In genomic region chr1:1420654-1421134, GRCh38 we compare ENCODE assay signal across 15 cellular contexts. TPM values are rescaled to one million over a fixed set of nuclear protein-coding genes. Genes with fewer than 3 reads are reported as not detected.
DNase-seq lines count a peak whose midpoint lies in the region; ATAC-seq, FAIRE-seq and TF ChIP-seq lines count a peak whose summit lies in the region.
"Had no signal": no experiment of that assay in that cellular context is flagged by ENCODE, and none has a peak within 500 bp of the region (broad histone marks: within the 10 kb centered on the region; RNA-seq: fewer than 3 reads in every experiment).

No MANE protein-coding gene starts in this region.

- DNase-seq in DMS53 (lab: John Stamatoyannopoulos, UW): peak; percentile 69
- no peak for DNase-seq in DMS53 treated with DMSO at 0.1 percent for 48 hours (lab: John Stamatoyannopoulos, UW; ENCODE audit: unreplicated experiment)
- no peak for DNase-seq in WERI-Rb-1
- DNase-seq in keratinocyte (ENCODE audit: low read depth, low spot score): no peak
- no peak for DNase-seq in stimulated activated naive B cell treated with anti-CD40 and anti-IgM and Interleukin-4, amounts not matched to agents 10 μg/mL and 1 μg/mL and 100 μg/mL, for 72 hours
- no peak for DNase-seq in DMS153 treated with DMSO at 0.1 percent for 48 hours (lab: John Stamatoyannopoulos, UW; ENCODE audit: unreplicated experiment)
- DNase-seq in NCI-H2107 (lab: John Stamatoyannopoulos, UW): no peak
- DNase-seq in NCI-H2227 treated with DMSO at 0.1 percent for 48 hours (lab: John Stamatoyannopoulos, UW): no peak
- DNase-seq: activated CD4-positive, alpha-beta T cell treated with anti-CD3 and anti-CD28 coated beads for 1 hour; NCI-H1436 treated with DMSO at 0.1 percent for 48 hours had no signal

- H3K9me3 ChIP-seq in WERI-Rb-1 (ENCODE audit: severe bottlenecking): no peaks in the 10 kb centered on the region
- no peaks in the 10 kb centered on the region for H3K9me3 ChIP-seq in keratinocyte (ENCODE audit: control insufficient read depth, low read depth, low read length)

- peak overlapping the region; percentile 70 to 78 for H3K4me3 Mint-ChIP-seq in stimulated activated naive B cell treated with anti-CD40 and anti-IgM and Interleukin-4, amounts not matched to agents 10 μg/mL and 1 μg/mL and 100 μg/mL, for 72 hours

- FAIRE-seq in keratinocyte (lab: Jason Lieb, UNC): no peak
- FAIRE-seq: G401.6 had no signal

- H3K9me1 ChIP-seq in keratinocyte (ENCODE audit: control insufficient read depth, extremely low read depth, insufficient read depth, low read length): no peaks in the 10 kb centered on the region

- no peaks in the 10 kb centered on the region for H4K20me1 ChIP-seq in keratinocyte (ENCODE audit: control insufficient read depth, extremely low read depth, insufficient read depth, low read length)

- dilution Hi-C loops in keratinocyte (cut with MboI; ENCODE audit: extremely low pct_ligation_motif_present, low sequenced_read_pairs): no loop called here

- H3K27ac ChIP-seq in WERI-Rb-1: peak overlapping the region; percentile 94
- peak overlapping the region; percentile 60 for H3K27ac ChIP-seq in keratinocyte (ENCODE audit: control insufficient read depth, insufficient read depth, low read length)
- H3K27ac ChIP-seq: 22Rv1, HL-60 had no signal

- peak overlapping the region; percentile 67 for H3K27ac Mint-ChIP-seq in stimulated activated naive B cell treated with anti-CD40 and anti-IgM and Interleukin-4, amounts not matched to agents 10 μg/mL and 1 μg/mL and 100 μg/mL, for 72 hours

- peaks cover 16 to 22% of the 10 kb centered on the region in 2 donors for H3K4me1 Mint-ChIP-seq in stimulated activated naive B cell treated with anti-CD40 and anti-IgM and Interleukin-4, amounts not matched to agents 10 μg/mL and 1 μg/mL and 100 μg/mL, for 72 hours

- H3K36me3 ChIP-seq in WERI-Rb-1 (no peaks in the 10 kb centered on the region), keratinocyte (ENCODE audit: control insufficient read depth in 2 of 2, extremely low read depth in 1 of 2, insufficient read depth in 2 of 2, low read length in 2 of 2) (no peaks in the 10 kb centered on the region)

- peaks cover 22 to 45% of the 10 kb centered on the region in 2 donors for H3K27me3 Mint-ChIP-seq in stimulated activated naive B cell treated with anti-CD40 and anti-IgM and Interleukin-4, amounts not matched to agents 10 μg/mL and 1 μg/mL and 100 μg/mL, for 72 hours

- H3K27me3 ChIP-seq in WERI-Rb-1 (ENCODE audit: insufficient read depth, low read depth, severe bottlenecking) (no peaks in the 10 kb centered on the region), keratinocyte (ENCODE audit: control insufficient read depth, extremely low read depth, insufficient read depth, low read length) (no peaks in the 10 kb centered on the region)

- no peaks in the 10 kb centered on the region for H3K79me2 ChIP-seq in keratinocyte (ENCODE audit: control insufficient read depth, insufficient read depth, low read length)

- peaks cover 34% of the 10 kb centered on the region for H3K4me1 ChIP-seq in keratinocyte (ENCODE audit: control insufficient read depth, extremely low read depth, insufficient read depth, low read length)

- no peak overlapping the region; the same call in 1 of the 2 replicates for H3K4me3 ChIP-seq in WERI-Rb-1 (ENCODE audit: low read depth, low read length)
- peak overlapping the region in 1 of 3 experiments; percentile 24 for H3K4me3 ChIP-seq in keratinocyte (ENCODE audit: control insufficient read depth in 2 of 3, extremely low read depth in 1 of 3, insufficient read depth in 2 of 3, low read depth in 1 of 3, low read length in 3 of 3)

- TF ChIP-seq CTCF in WERI-Rb-1 (IDR thresholded peaks at IDR 0.05; ENCODE audit: low read depth, low read length) (no peak), keratinocyte (optimal IDR thresholded peaks at IDR 0.05 in 1 of 3, IDR thresholded peaks at IDR 0.05 in 1 of 3, conservative IDR thresholded peaks at IDR 0.05 in 1 of 3; ENCODE audit: extremely low read depth in 1 of 3, insufficient read depth in 2 of 3, low read length in 3 of 3) (no peak)

- no peak for ATAC-seq in stimulated activated naive B cell treated with anti-CD40 and anti-IgM and Interleukin-4, amounts not matched to agents 10 μg/mL and 1 μg/mL and 100 μg/mL, for 72 hours (replicated peaks)
- ATAC-seq: HCT116 had no signal

- H3K36me3 Mint-ChIP-seq in stimulated activated naive B cell treated with anti-CD40 and anti-IgM and Interleukin-4, amounts not matched to agents 10 μg/mL and 1 μg/mL and 100 μg/mL, for 72 hours: peaks cover 0 to 2% of the 10 kb centered on the region in 2 donors

- H3K9me3 Mint-ChIP-seq in stimulated activated naive B cell treated with anti-CD40 and anti-IgM and Interleukin-4, amounts not matched to agents 10 μg/mL and 1 μg/mL and 100 μg/mL, for 72 hours: no peaks in the 10 kb centered on the region

- H2AFZ ChIP-seq in keratinocyte (ENCODE audit: control insufficient read depth, low read length): no peak overlapping the region

- H3K4me2 ChIP-seq in keratinocyte (ENCODE audit: control insufficient read depth, extremely low read depth, insufficient read depth, low read depth, low read length): peak overlapping the region; percentile 58

- peak overlapping the region; percentile 44 for H3K9ac ChIP-seq in keratinocyte (ENCODE audit: control insufficient read depth, extremely low read depth, insufficient read depth, low read length)

RNA-seq across cellular contexts. Expression of gene ANKRD65, which starts 0.4 kb away (rescaled TPM):
- 4.6 to 6.5 TPM (median 5.1 TPM) in 3 replicates for polyA plus RNA-seq in keratinocyte
- polyA plus RNA-seq in keratinocyte (2011; ENCODE audit: low read depth): 0.45 TPM
- 2.9 and 4.5 TPM in 2 replicates for polyA plus RNA-seq in keratinocyte (2011; cell fraction: cytosol; rRNA removed)
- 4.0 and 5.7 TPM in 2 replicates for polyA plus RNA-seq in keratinocyte (2011; cell fraction: nucleus; rRNA removed)
- polyA plus RNA-seq in keratinocyte (2012; ENCODE audit: low replicate concordance): 2.4 and 7.2 TPM in 2 replicates
- 0.64 to 1.9 TPM (median 1.0 TPM) in 3 replicates for polyA minus RNA-seq in keratinocyte
- 6.5 TPM for polyA minus RNA-seq in keratinocyte (2011; cell fraction: cytosol; rRNA and poly(A)+ RNA removed)
- polyA minus RNA-seq in keratinocyte (2011; cell fraction: nucleus; rRNA and poly(A)+ RNA removed): 0.62 and 1.6 TPM in 2 replicates

RNA-seq across cellular contexts. Expression of gene MRPL20, which starts 13.6 kb away (rescaled TPM):
- polyA plus RNA-seq in keratinocyte: 94.3 to 169 TPM (median 133 TPM) in 3 replicates
- polyA plus RNA-seq in keratinocyte (2011; ENCODE audit: low read depth): 31.7 TPM
- 121 and 139 TPM in 2 replicates for polyA plus RNA-seq in keratinocyte (2011; cell fraction: cytosol; rRNA removed)
- 71.0 and 73.2 TPM in 2 replicates for polyA plus RNA-seq in keratinocyte (2011; cell fraction: nucleus; rRNA removed)
- 118 and 167 TPM in 2 replicates for polyA plus RNA-seq in keratinocyte (2012; ENCODE audit: low replicate concordance)
- polyA minus RNA-seq in keratinocyte: 42.8 to 84.5 TPM (median 75.4 TPM) in 3 replicates
- 137 TPM for polyA minus RNA-seq in keratinocyte (2011; cell fraction: cytosol; rRNA and poly(A)+ RNA removed)
- polyA minus RNA-seq in keratinocyte (2011; cell fraction: nucleus; rRNA and poly(A)+ RNA removed): 25.4 and 27.8 TPM in 2 replicates

RNA-seq across cellular contexts. Expression of gene VWA1, which starts 14.8 kb away (rescaled TPM):
- 5.0 to 6.7 TPM (median 6.5 TPM) in 3 replicates for polyA plus RNA-seq in keratinocyte
- 0.79 TPM for polyA plus RNA-seq in keratinocyte (2011; ENCODE audit: low read depth)
- polyA plus RNA-seq in keratinocyte (2011; cell fraction: cytosol; rRNA removed): 1.4 and 3.9 TPM in 2 replicates
- polyA plus RNA-seq in keratinocyte (2011; cell fraction: nucleus; rRNA removed): 5.0 and 8.3 TPM in 2 replicates
- 3.7 and 16.1 TPM in 2 replicates for polyA plus RNA-seq in keratinocyte (2012; ENCODE audit: low replicate concordance)
- polyA minus RNA-seq in keratinocyte: 1.7 to 3.9 TPM (median 2.3 TPM) in 3 replicates
- polyA minus RNA-seq in keratinocyte (2011; cell fraction: cytosol; rRNA and poly(A)+ RNA removed): 10.6 TPM
- polyA minus RNA-seq in keratinocyte (2011; cell fraction: nucleus; rRNA and poly(A)+ RNA removed): 4.7 and 7.9 TPM in 2 replicates

RNA-seq across cellular contexts. Expression of gene CCNL2, which starts 21.6 kb away (rescaled TPM):
- 97.0 to 171 TPM (median 140 TPM) in 3 replicates for polyA plus RNA-seq in keratinocyte
- 75.5 TPM for polyA plus RNA-seq in keratinocyte (2011; ENCODE audit: low read depth)
- polyA plus RNA-seq in keratinocyte (2011; cell fraction: cytosol; rRNA removed): 28.4 and 29.1 TPM in 2 replicates
- polyA plus RNA-seq in keratinocyte (2011; cell fraction: nucleus; rRNA removed): 897 and 930 TPM in 2 replicates
- 61.3 and 150 TPM in 2 replicates for polyA plus RNA-seq in keratinocyte (2012; ENCODE audit: low replicate concordance)
- polyA minus RNA-seq in keratinocyte: 41.8 to 80.5 TPM (median 44.9 TPM) in 3 replicates
- polyA minus RNA-seq in keratinocyte (2011; cell fraction: cytosol; rRNA and poly(A)+ RNA removed): 10.7 TPM
- polyA minus RNA-seq in keratinocyte (2011; cell fraction: nucleus; rRNA and poly(A)+ RNA removed): 90.2 and 130 TPM in 2 replicates

RNA-seq across cellular contexts. Expression of gene ATAD3C, which starts 28.8 kb away (rescaled TPM):
- polyA plus RNA-seq in keratinocyte: 0.39 to 0.72 TPM (median 0.45 TPM) in 3 replicates
- not detected for polyA plus RNA-seq in keratinocyte (2011; ENCODE audit: low read depth)
- 0.26 and 0.73 TPM in 2 replicates for polyA plus RNA-seq in keratinocyte (2011; cell fraction: cytosol; rRNA removed)
- polyA plus RNA-seq in keratinocyte (2011; cell fraction: nucleus; rRNA removed): 0.13 and 0.16 TPM in 2 replicates
- polyA plus RNA-seq in keratinocyte (2012; ENCODE audit: low replicate concordance): 0.42 and 0.49 TPM in 2 replicates
- 0.45 TPM in 1 of 3 replicates, not detected in the others for polyA minus RNA-seq in keratinocyte
- polyA minus RNA-seq in keratinocyte (2011; cell fraction: cytosol; rRNA and poly(A)+ RNA removed): not detected
- polyA minus RNA-seq in keratinocyte (2011; cell fraction: nucleus; rRNA and poly(A)+ RNA removed): not detected in 2 replicates
- polyA plus RNA-seq: fibroblast of lung had no signal
